Comparison of ENCODE assay signal across 13 cellular contexts in genomic region chr15:78461171-78461881, GRCh38. TPM values are rescaled to one million over a fixed set of nuclear protein-coding genes. Genes with fewer than 3 reads are reported as not detected.
DNase-seq lines count a peak whose midpoint lies in the region; TF ChIP-seq lines count a peak whose summit lies in the region.
"Had no signal": no experiment of that assay in that cellular context is flagged by ENCODE, and none has a peak within 500 bp of the region (broad histone marks: within the 10 kb centered on the region; RNA-seq: fewer than 3 reads in every experiment).

No MANE protein-coding gene starts in this region.

- POLR2A ChIA-PET in activated CD4-positive, alpha-beta T cell treated with anti-CD3 and anti-CD28 coated beads, Interleukin-2, amount 10 ng/mL, durations not matched to agents 7 days and 5 days (lab: Charles Lee), result interaction anchor here (1.0 kb wide), 1 partner anchor 11 kb away, joined by 8 read pairs; no protein-coding TSS in a partner anchor

- H3K27me3 Mint-ChIP-seq in activated CD4-positive, alpha-beta T cell treated with anti-CD3 and anti-CD28 coated beads, Interleukin-2, amount 10 ng/mL, durations not matched to agents 7 days and 5 days, result no peaks in the 10 kb centered on the region
- H3K27me3 Mint-ChIP-seq in progenitor cell of endocrine pancreas, result no peaks in the 10 kb centered on the region

- no peaks in the 10 kb centered on the region for H3K27me3 ChIP-seq in esophagus squamous epithelium
- H3K27me3 ChIP-seq: body of pancreas had no signal

- no peak overlapping the region for H3K27ac ChIP-seq in esophagus squamous epithelium
- H3K27ac ChIP-seq: body of pancreas, WERI-Rb-1 had no signal

- H3K9me3 ChIP-seq in esophagus squamous epithelium, result no peaks in the 10 kb centered on the region
- H3K9me3 ChIP-seq: body of pancreas had no signal

- peaks cover 0 to 31% (median 20%) of the 10 kb centered on the region in 3 donors for H3K4me1 ChIP-seq in esophagus squamous epithelium

- 44 to 49% methylated on average over 3 of the region's 3 CpGs for WGBS in esophagus squamous epithelium, 2 donors

- H3K4me1 Mint-ChIP-seq in activated CD4-positive, alpha-beta T cell treated with anti-CD3 and anti-CD28 coated beads, Interleukin-2, amount 10 ng/mL, durations not matched to agents 7 days and 5 days, result peaks cover 31% of the 10 kb centered on the region
- peaks cover 17% of the 10 kb centered on the region for H3K4me1 Mint-ChIP-seq in progenitor cell of endocrine pancreas (ENCODE audit: low read depth)

- no peak for TF ChIP-seq CTCF in fibroblast of pulmonary artery (IDR thresholded peaks at IDR 0.05; ENCODE audit: low read length, missing control alignments)
- no peak for TF ChIP-seq CTCF in progenitor cell of endocrine pancreas (IDR thresholded peaks at IDR 0.05; ENCODE audit: unreplicated experiment)
- no peak for TF ChIP-seq CTCF in esophagus squamous epithelium (IDR thresholded peaks at IDR 0.05)

- H3K36me3 Mint-ChIP-seq in activated CD4-positive, alpha-beta T cell treated with anti-CD3 and anti-CD28 coated beads, Interleukin-2, amount 10 ng/mL, durations not matched to agents 7 days and 5 days (ENCODE audit: low read depth), result peaks cover 24% of the 10 kb centered on the region
- peaks cover 15% of the 10 kb centered on the region for H3K36me3 Mint-ChIP-seq in progenitor cell of endocrine pancreas (ENCODE audit: insufficient read depth)

- TF ChIP-seq POLR2A in esophagus squamous epithelium (IDR thresholded peaks at IDR 0.05), result no peak

- H3K27ac Mint-ChIP-seq in activated CD4-positive, alpha-beta T cell treated with anti-CD3 and anti-CD28 coated beads, Interleukin-2, amount 10 ng/mL, durations not matched to agents 7 days and 5 days, result peak overlapping the region; percentile 51
- peak overlapping the region; percentile 20 for H3K27ac Mint-ChIP-seq in progenitor cell of endocrine pancreas

- H3K4me3 ChIP-seq in fibroblast of pulmonary artery (replicated peaks; ENCODE audit: low read depth, low read length) (no peak overlapping the region), esophagus squamous epithelium (no peak overlapping the region)
- H3K4me3 ChIP-seq: body of pancreas had no signal

- CTCF ChIA-PET in activated CD4-positive, alpha-beta T cell treated with anti-CD3 and anti-CD28 coated beads, Interleukin-2, amount 10 ng/mL, durations not matched to agents 7 days and 5 days (lab: Charles Lee), result interaction anchor here (0.6 to 1.7 kb wide), 7 partner anchors 9 to 401 kb away, joined by 3 to 8 read pairs (median 3); partner anchors contain the start of gene IREB2

- intact Hi-C loops in esophagus squamous epithelium (cut with DNase I), result no loop called here

- peak; percentile 42 for DNase-seq in activated CD4-positive, alpha-beta T cell treated with anti-CD3 and anti-CD28 coated beads, Interleukin-2, amount 10 ng/mL, durations not matched to agents 7 days and 5 days
- DNase-seq in activated CD4-positive, alpha-beta T cell treated with anti-CD3 and anti-CD28 coated beads, Interleukin-2, amount 50 U/mL, for 4 hours, result no peak
- DNase-seq in T follicular helper cell (ENCODE audit: low read depth) (peak; percentile 8), fibroblast of pulmonary artery (ENCODE audit: low read depth) (peak; percentile 11), progenitor cell of endocrine pancreas (ENCODE audit: low spot score, unreplicated experiment) (no peak), esophagus squamous epithelium (lab: John Stamatoyannopoulos, UW) (no peak), OCI-M2 (lab: John Stamatoyannopoulos, UW; ENCODE audit: unreplicated experiment) (no peak), EL (no peak)
- DNase-seq: ACHN, body of pancreas, NCI-H187 treated with DMSO at 0.1 percent for 48 hours, right cardiac atrium, WERI-Rb-1 had no signal

- no peaks in the 10 kb centered on the region for H3K9me3 Mint-ChIP-seq in activated CD4-positive, alpha-beta T cell treated with anti-CD3 and anti-CD28 coated beads, Interleukin-2, amount 10 ng/mL, durations not matched to agents 7 days and 5 days
- no peaks in the 10 kb centered on the region for H3K9me3 Mint-ChIP-seq in progenitor cell of endocrine pancreas (ENCODE audit: low read depth)

- peak overlapping the region; percentile 2 for H3K4me3 Mint-ChIP-seq in activated CD4-positive, alpha-beta T cell treated with anti-CD3 and anti-CD28 coated beads, Interleukin-2, amount 10 ng/mL, durations not matched to agents 7 days and 5 days
- no peak overlapping the region for H3K4me3 Mint-ChIP-seq in progenitor cell of endocrine pancreas (ENCODE audit: low read depth)

- peaks cover 0 to 45% (median 11%) of the 10 kb centered on the region in 3 donors for H3K36me3 ChIP-seq in esophagus squamous epithelium

RNA-seq across cellular contexts. Expression of gene IREB2, which starts 23.3 kb away (rescaled TPM):
- 10 to 100 TPM; 52.9 to 57.2 TPM for total RNA-seq in activated CD4-positive, alpha-beta T cell treated with anti-CD3 and anti-CD28 coated beads, Interleukin-2, amount 10 ng/mL, durations not matched to agents 7 days and 5 days
- total RNA-seq in progenitor cell of endocrine pancreas, result 87.4 and 95.3 TPM in 2 replicates
- total RNA-seq in esophagus squamous epithelium, result 10 to 100 TPM; 17.2 to 35.3 (median 25.1) TPM

RNA-seq across cellular contexts. Expression of gene HYKK, which starts 46.1 kb away (rescaled TPM):
- total RNA-seq in activated CD4-positive, alpha-beta T cell treated with anti-CD3 and anti-CD28 coated beads, Interleukin-2, amount 10 ng/mL, durations not matched to agents 7 days and 5 days, result 1 to 10 TPM; 3.7 to 4.7 TPM
- total RNA-seq in progenitor cell of endocrine pancreas, result 4.1 and 4.3 TPM in 2 replicates
- 1 to 10 TPM; 1.5 to 9.4 (median 6.5) TPM for total RNA-seq in esophagus squamous epithelium

Comparison
In these comparisons a context has a peak if more than half of its experiments do, and no peak if none do; other contexts are left out.
1. DNase-seq: peak in activated CD4-positive, alpha-beta T cell treated with anti-CD3 and anti-CD28 coated beads, Interleukin-2, amount 10 ng/mL, durations not matched to agents 7 days and 5 days (single experiment), T follicular helper cell (single experiment) and fibroblast of pulmonary artery (single experiment); none in activated CD4-positive, alpha-beta T cell treated with anti-CD3 and anti-CD28 coated beads, Interleukin-2, amount 50 U/mL, for 4 hours (0 of 2), progenitor cell of endocrine pancreas (single experiment), esophagus squamous epithelium (single experiment), OCI-M2 (single experiment) and EL (single experiment).